1 cellular context compared by ENCODE assay signal in genomic region chr5:10857333-10857723, GRCh38.
TF ChIP-seq lines count a peak whose summit lies in the region.

No MANE protein-coding gene starts in this region.

TF ChIP-seq in HepG2, 621 proteins besides CTCF, POLR2A, EP300 and RAD21 (continued from another document):
- TF ChIP-seq, protein P1, sequence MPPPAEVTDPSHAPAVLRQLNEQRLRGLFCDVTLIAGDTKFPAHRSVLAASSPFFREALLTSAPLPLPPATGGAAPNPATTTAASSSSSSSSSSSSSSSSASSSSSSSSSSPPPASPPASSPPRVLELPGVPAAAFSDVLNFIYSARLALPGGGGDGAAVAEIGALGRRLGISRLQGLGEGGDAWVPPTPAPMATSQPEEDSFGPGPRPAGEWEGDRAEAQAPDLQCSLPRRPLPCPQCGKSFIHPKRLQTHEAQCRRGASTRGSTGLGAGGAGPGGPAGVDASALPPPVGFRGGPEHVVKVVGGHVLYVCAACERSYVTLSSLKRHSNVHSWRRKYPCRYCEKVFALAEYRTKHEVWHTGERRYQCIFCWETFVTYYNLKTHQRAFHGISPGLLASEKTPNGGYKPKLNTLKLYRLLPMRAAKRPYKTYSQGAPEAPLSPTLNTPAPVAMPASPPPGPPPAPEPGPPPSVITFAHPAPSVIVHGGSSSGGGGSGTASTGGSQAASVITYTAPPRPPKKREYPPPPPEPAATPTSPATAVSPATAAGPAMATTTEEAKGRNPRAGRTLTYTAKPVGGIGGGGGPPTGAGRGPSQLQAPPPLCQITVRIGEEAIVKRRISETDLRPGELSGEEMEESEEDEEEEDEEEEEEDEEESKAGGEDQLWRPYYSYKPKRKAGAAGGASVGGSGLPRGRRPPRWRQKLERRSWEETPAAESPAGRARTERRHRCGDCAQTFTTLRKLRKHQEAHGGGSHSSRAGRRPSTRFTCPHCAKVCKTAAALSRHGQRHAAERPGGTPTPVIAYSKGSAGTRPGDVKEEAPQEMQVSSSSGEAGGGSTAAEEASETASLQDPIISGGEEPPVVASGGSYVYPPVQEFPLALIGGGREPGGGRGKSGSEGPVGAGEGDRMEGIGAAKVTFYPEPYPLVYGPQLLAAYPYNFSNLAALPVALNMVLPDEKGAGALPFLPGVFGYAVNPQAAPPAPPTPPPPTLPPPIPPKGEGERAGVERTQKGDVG (CRISPR knock-in tag; IDR thresholded peaks at IDR 0.05; ENCODE audit: borderline replicate concordance): 0 out of 2 replicates have a peak, but pooled peaks have one; percentile 27
TF ChIP-seq in HepG2: peak in this region for 2.
